Comparison of ENCODE assay signal across 7 cellular contexts in genomic region chr7:26061340-26062239, GRCh38.
A peak's percentile ranks its signal among the peaks of the same experiment; 100 is the strongest.
DNase-seq lines count a peak whose midpoint lies in the region; ATAC-seq and TF ChIP-seq lines count a peak whose summit lies in the region.

No MANE protein-coding gene starts in this region.

- WGBS in gastroesophageal sphincter (ENCODE audit: low coverage in 1 of 2), 2 donors = 57 to 62% methylated on average over 12 to 13 of the region's 18 CpGs
- 56 to 58% (median 57%) methylated on average over 18 of the region's 18 CpGs for WGBS in psoas muscle, 3 donors

- H3K4me1 ChIP-seq in Peyer's patch = no peaks in the 10 kb centered on the region
- H3K4me1 ChIP-seq in gastroesophageal sphincter = no peaks in the 10 kb centered on the region
- no peaks in the 10 kb centered on the region for H3K4me1 ChIP-seq in psoas muscle

- H3K27me3 ChIP-seq in Peyer's patch = no peaks in the 10 kb centered on the region
- H3K27me3 ChIP-seq in gastroesophageal sphincter = peaks cover 37% of the 10 kb centered on the region
- no peaks in the 10 kb centered on the region for H3K27me3 ChIP-seq in psoas muscle (ENCODE audit: insufficient read depth in 3 of 3, low read length in 2 of 3)

- H3K27ac ChIP-seq in Peyer's patch (no peak overlapping the region), gastroesophageal sphincter (no peak overlapping the region), psoas muscle (no peak overlapping the region)

- H3K36me3 Mint-ChIP-seq in activated T-cell treated with anti-CD3 and anti-CD28 coated beads, Interleukin-2, amount 50 U/mL, for 72 hours (ENCODE audit: insufficient read depth in 2 of 2) = no peaks in the 10 kb centered on the region

- H3K4me3 Mint-ChIP-seq in activated T-cell treated with anti-CD3 and anti-CD28 coated beads, Interleukin-2, amount 50 U/mL, for 72 hours = no peak overlapping the region

- peak; percentile 76 for DNase-seq in GM13976 (ENCODE audit: low spot score)
- peak; percentile 62 to 85 for DNase-seq in Kasumi-1 (lab: John Stamatoyannopoulos, UW)
- peak; percentile 71 to 92 (median 73) for DNase-seq in Peyer's patch
- DNase-seq in activated T-cell treated with anti-CD3 and anti-CD28 coated beads, Interleukin-2, amount 50 U/mL, for 72 hours = peak; percentile 74 to 77
- DNase-seq in psoas muscle = peak; percentile 45 to 67

- no peak for TF ChIP-seq EP300 in gastroesophageal sphincter (IDR thresholded peaks at IDR 0.05)

- TF ChIP-seq POLR2A in Peyer's patch (IDR thresholded peaks at IDR 0.05) (no peak), gastroesophageal sphincter (IDR thresholded peaks at IDR 0.05) (no peak)

- TF ChIP-seq CTCF in GM13976 (IDR thresholded peaks at IDR 0.05; ENCODE audit: borderline replicate concordance, control extremely low read depth, extremely low read depth, insufficient read depth, missing control alignments) = peak; percentile 75
- TF ChIP-seq CTCF in Peyer's patch (IDR thresholded peaks at IDR 0.05) = peak; percentile 52 to 84 (median 81)
- peak; percentile 52 to 73 (median 65) for TF ChIP-seq CTCF in gastroesophageal sphincter (IDR thresholded peaks at IDR 0.05)
- peak; percentile 80 for TF ChIP-seq CTCF in psoas muscle (IDR thresholded peaks at IDR 0.05)

- H3K27ac Mint-ChIP-seq in activated T-cell treated with anti-CD3 and anti-CD28 coated beads, Interleukin-2, amount 50 U/mL, for 72 hours = no peak overlapping the region

- intact Hi-C loops in psoas muscle (cut with DNase I) = loop anchor here in 1 of 2 donors (1.0 kb wide), 1 partner anchor 168 kb away; no protein-coding TSS in a partner anchor

- no peaks in the 10 kb centered on the region for H3K9me3 ChIP-seq in Peyer's patch
- peaks cover 0 to 7% (median 0%) of the 10 kb centered on the region in 3 donors for H3K9me3 ChIP-seq in gastroesophageal sphincter
- H3K9me3 ChIP-seq in psoas muscle = no peaks in the 10 kb centered on the region

- H3K36me3 ChIP-seq in Peyer's patch = no peaks in the 10 kb centered on the region
- H3K36me3 ChIP-seq in gastroesophageal sphincter = no peaks in the 10 kb centered on the region
- H3K36me3 ChIP-seq in psoas muscle (ENCODE audit: insufficient read depth in 1 of 2, low read depth in 1 of 2) = no peaks in the 10 kb centered on the region

- H3K4me1 Mint-ChIP-seq in activated T-cell treated with anti-CD3 and anti-CD28 coated beads, Interleukin-2, amount 50 U/mL, for 72 hours (ENCODE audit: low read depth) = peaks cover 17% of the 10 kb centered on the region

- H3K4me3 ChIP-seq in Peyer's patch (no peak overlapping the region), gastroesophageal sphincter (no peak overlapping the region), psoas muscle (no peak overlapping the region)

- H3K27me3 Mint-ChIP-seq in activated T-cell treated with anti-CD3 and anti-CD28 coated beads, Interleukin-2, amount 50 U/mL, for 72 hours (ENCODE audit: low read depth) = peaks cover 30% of the 10 kb centered on the region

- in situ Hi-C loops in GM13976 (cut with MboI; ENCODE audit: low sequenced_read_pairs, unreplicated experiment) = no loop called here

- ATAC-seq in activated T-cell treated with anti-CD3 and anti-CD28 coated beads, Interleukin-2, amount 50 U/mL, for 72 hours (replicated peaks in 1 of 2) = peak; percentile 72 to 74
- ATAC-seq in gastroesophageal sphincter (peak; percentile 51), psoas muscle (peak; percentile 57 to 87 (median 78)), HG02970 (IDR thresholded peaks at IDR 0.05; ENCODE audit: low FRiP score, unreplicated experiment) (no peak)

- no peaks in the 10 kb centered on the region for H3K9me3 Mint-ChIP-seq in activated T-cell treated with anti-CD3 and anti-CD28 coated beads, Interleukin-2, amount 50 U/mL, for 72 hours
